In the genomic region with DNA sequence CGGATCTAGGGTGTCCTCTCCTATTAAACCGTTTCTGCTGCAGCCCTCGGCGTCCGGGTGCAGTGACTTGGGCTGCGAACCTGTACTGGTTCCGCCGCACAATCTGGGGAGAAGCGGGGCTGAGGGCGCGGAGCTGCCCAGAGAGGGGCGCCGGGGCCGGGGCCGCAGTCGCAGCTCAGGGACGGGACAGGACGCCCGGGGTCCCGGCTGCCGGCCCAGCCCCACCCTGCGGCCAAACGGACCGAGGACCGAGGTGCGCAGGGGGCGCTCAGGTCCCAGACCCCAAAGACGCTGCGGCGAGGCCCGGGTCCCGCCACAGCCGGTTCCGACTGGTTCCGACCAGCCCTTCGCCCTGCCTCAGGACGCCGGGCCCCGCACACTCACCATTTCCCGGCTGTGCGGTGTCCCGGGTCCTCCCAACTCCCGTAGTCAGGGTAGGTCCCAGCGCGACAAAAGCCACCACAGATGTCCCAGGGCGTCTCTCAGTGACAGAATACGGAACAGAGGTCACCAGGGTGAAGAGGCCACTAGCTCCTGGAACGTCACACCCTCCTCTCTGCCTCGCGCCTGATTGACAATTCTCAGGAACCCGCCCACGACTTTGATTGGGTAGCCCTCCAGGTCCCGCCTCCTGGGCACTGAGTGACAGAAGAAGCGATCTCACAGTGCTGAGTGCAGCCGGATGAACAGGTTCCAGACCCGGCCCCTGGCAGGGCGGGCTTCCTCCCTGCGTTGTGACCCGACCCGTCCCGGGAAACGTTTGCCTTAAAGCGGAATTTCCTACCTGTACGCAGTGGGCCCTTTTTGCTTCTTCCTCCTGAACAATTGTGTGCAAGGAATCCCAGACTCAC, we compare ENCODE assay signal across 1 cellular context.
TF ChIP-seq lines count a peak whose summit lies in the region.

ZNF44 (minus strand) TSS at position 576 of the 851 bp plus-strand sequence; CDS start at position 387, 189 bp downstream.

TF ChIP-seq in HepG2, 621 proteins besides CTCF, POLR2A, EP300 and RAD21 (continued from another document and continues in another):
- TF ChIP-seq, protein P1, sequence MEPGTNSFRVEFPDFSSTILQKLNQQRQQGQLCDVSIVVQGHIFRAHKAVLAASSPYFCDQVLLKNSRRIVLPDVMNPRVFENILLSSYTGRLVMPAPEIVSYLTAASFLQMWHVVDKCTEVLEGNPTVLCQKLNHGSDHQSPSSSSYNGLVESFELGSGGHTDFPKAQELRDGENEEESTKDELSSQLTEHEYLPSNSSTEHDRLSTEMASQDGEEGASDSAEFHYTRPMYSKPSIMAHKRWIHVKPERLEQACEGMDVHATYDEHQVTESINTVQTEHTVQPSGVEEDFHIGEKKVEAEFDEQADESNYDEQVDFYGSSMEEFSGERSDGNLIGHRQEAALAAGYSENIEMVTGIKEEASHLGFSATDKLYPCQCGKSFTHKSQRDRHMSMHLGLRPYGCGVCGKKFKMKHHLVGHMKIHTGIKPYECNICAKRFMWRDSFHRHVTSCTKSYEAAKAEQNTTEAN (CRISPR knock-in tag; conservative IDR thresholded peaks at IDR 0.05): no peak; the same call in 1 of the 2 replicates
- TF ChIP-seq, protein P2, sequence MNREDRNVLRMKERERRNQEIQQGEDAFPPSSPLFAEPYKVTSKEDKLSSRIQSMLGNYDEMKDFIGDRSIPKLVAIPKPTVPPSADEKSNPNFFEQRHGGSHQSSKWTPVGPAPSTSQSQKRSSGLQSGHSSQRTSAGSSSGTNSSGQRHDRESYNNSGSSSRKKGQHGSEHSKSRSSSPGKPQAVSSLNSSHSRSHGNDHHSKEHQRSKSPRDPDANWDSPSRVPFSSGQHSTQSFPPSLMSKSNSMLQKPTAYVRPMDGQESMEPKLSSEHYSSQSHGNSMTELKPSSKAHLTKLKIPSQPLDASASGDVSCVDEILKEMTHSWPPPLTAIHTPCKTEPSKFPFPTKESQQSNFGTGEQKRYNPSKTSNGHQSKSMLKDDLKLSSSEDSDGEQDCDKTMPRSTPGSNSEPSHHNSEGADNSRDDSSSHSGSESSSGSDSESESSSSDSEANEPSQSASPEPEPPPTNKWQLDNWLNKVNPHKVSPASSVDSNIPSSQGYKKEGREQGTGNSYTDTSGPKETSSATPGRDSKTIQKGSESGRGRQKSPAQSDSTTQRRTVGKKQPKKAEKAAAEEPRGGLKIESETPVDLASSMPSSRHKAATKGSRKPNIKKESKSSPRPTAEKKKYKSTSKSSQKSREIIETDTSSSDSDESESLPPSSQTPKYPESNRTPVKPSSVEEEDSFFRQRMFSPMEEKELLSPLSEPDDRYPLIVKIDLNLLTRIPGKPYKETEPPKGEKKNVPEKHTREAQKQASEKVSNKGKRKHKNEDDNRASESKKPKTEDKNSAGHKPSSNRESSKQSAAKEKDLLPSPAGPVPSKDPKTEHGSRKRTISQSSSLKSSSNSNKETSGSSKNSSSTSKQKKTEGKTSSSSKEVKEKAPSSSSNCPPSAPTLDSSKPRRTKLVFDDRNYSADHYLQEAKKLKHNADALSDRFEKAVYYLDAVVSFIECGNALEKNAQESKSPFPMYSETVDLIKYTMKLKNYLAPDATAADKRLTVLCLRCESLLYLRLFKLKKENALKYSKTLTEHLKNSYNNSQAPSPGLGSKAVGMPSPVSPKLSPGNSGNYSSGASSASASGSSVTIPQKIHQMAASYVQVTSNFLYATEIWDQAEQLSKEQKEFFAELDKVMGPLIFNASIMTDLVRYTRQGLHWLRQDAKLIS (CRISPR knock-in tag; IDR thresholded peaks at IDR 0.05): no peak
- no peak for TF ChIP-seq ZNF382 (CRISPR knock-in tag; IDR thresholded peaks at IDR 0.05; ENCODE audit: borderline replicate concordance)
- 0 out of 2 replicates have a peak, but pooled peaks have one; percentile 24 for TF ChIP-seq MZF1 (CRISPR knock-in tag; IDR thresholded peaks at IDR 0.05; ENCODE audit: borderline replicate concordance)
- TF ChIP-seq ZNF546 (CRISPR knock-in tag; conservative IDR thresholded peaks at IDR 0.05): no peak
- no peak; the same call in 1 of the 2 replicates for TF ChIP-seq ELF3 (CRISPR knock-in tag; IDR thresholded peaks at IDR 0.05)
- no peak; the same call in 1 of the 2 replicates for TF ChIP-seq HNF4G (IDR thresholded peaks at IDR 0.05; ENCODE audit: borderline replicate concordance, low read depth, low read length)
- TF ChIP-seq HNF4G (CRISPR knock-in tag; IDR thresholded peaks at IDR 0.05; ENCODE audit: borderline replicate concordance, low read depth): peak; percentile 25; the same call in 1 of the 2 replicates
- peak; percentile 62; the same call in 1 of the 2 replicates for TF ChIP-seq CEBPZ (IDR thresholded peaks at IDR 0.05; ENCODE audit: low read length)
- no peak for TF ChIP-seq PLRG1 (conservative IDR thresholded peaks at IDR 0.05)
- TF ChIP-seq ZNF839 (CRISPR knock-in tag; IDR thresholded peaks at IDR 0.05; ENCODE audit: borderline replicate concordance): no peak
- no peak for TF ChIP-seq NR1H2 (CRISPR knock-in tag; IDR thresholded peaks at IDR 0.05; ENCODE audit: borderline replicate concordance, low read depth)
- no peak for TF ChIP-seq ZNF724P (CRISPR knock-in tag; IDR thresholded peaks at IDR 0.05; ENCODE audit: borderline replicate concordance)
- TF ChIP-seq ZNF703 (CRISPR knock-in tag; IDR thresholded peaks at IDR 0.05; ENCODE audit: borderline replicate concordance): no peak
- TF ChIP-seq MAFG (CRISPR knock-in tag; IDR thresholded peaks at IDR 0.05): no peak
- peak; percentile 22; the same call in 1 of the 2 replicates for TF ChIP-seq MTA1 (CRISPR knock-in tag; IDR thresholded peaks at IDR 0.05; ENCODE audit: borderline replicate concordance)
- peak; percentile 84 for TF ChIP-seq RARA (CRISPR knock-in tag; IDR thresholded peaks at IDR 0.05)
- no peak for TF ChIP-seq ZNF260 (CRISPR knock-in tag; IDR thresholded peaks at IDR 0.05; ENCODE audit: borderline replicate concordance, low read depth)
- no peak for TF ChIP-seq DMTF1 (CRISPR knock-in tag; IDR thresholded peaks at IDR 0.05)
- no peak; the same call in 1 of the 2 replicates for TF ChIP-seq SIX4 (CRISPR knock-in tag; IDR thresholded peaks at IDR 0.05)
- TF ChIP-seq, protein P3, sequence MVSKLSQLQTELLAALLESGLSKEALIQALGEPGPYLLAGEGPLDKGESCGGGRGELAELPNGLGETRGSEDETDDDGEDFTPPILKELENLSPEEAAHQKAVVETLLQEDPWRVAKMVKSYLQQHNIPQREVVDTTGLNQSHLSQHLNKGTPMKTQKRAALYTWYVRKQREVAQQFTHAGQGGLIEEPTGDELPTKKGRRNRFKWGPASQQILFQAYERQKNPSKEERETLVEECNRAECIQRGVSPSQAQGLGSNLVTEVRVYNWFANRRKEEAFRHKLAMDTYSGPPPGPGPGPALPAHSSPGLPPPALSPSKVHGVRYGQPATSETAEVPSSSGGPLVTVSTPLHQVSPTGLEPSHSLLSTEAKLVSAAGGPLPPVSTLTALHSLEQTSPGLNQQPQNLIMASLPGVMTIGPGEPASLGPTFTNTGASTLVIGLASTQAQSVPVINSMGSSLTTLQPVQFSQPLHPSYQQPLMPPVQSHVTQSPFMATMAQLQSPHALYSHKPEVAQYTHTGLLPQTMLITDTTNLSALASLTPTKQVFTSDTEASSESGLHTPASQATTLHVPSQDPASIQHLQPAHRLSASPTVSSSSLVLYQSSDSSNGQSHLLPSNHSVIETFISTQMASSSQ (IDR thresholded peaks at IDR 0.05; ENCODE audit: low read depth): peak; percentile 37; the same call in 1 of the 2 replicates
- TF ChIP-seq, protein P3 (CRISPR knock-in tag; IDR thresholded peaks at IDR 0.05; ENCODE audit: borderline replicate concordance): 0 out of 2 replicates have a peak, but pooled peaks have one; percentile 39
- TF ChIP-seq RAD51 (IDR thresholded peaks at IDR 0.05; ENCODE audit: borderline replicate concordance): no peak
- no peak for TF ChIP-seq ZBTB7B (CRISPR knock-in tag; IDR thresholded peaks at IDR 0.05)
- no peak for TF ChIP-seq ZNF235 (CRISPR knock-in tag; IDR thresholded peaks at IDR 0.05; ENCODE audit: borderline replicate concordance)
- 0 out of 2 replicates have a peak, but pooled peaks have one; percentile 8 for TF ChIP-seq ZNF331 (CRISPR knock-in tag; IDR thresholded peaks at IDR 0.05)
- TF ChIP-seq AHR (CRISPR knock-in tag; IDR thresholded peaks at IDR 0.05): 0 out of 2 replicates have a peak, but pooled peaks have one; percentile 62
- peak; percentile 59 for TF ChIP-seq RBM22 (optimal IDR thresholded peaks at IDR 0.05; ENCODE audit: low read length)
- no peak for TF ChIP-seq ZNF737 (CRISPR knock-in tag; IDR thresholded peaks at IDR 0.05; ENCODE audit: borderline replicate concordance)
- TF ChIP-seq FIP1L1 (IDR thresholded peaks at IDR 0.05; ENCODE audit: borderline replicate concordance, insufficient read depth, low read depth, low read length): 0 out of 2 replicates have a peak, but pooled peaks have one; percentile 67
- no peak for TF ChIP-seq ZNF101 (CRISPR knock-in tag; IDR thresholded peaks at IDR 0.05; ENCODE audit: borderline replicate concordance, low read depth)
- TF ChIP-seq ZNF547 (CRISPR knock-in tag; IDR thresholded peaks at IDR 0.05): peak; percentile 72
- no peak for TF ChIP-seq EZH2 (conservative IDR thresholded peaks at IDR 0.05; ENCODE audit: low read depth, low read length)
- TF ChIP-seq HNRNPL (IDR thresholded peaks at IDR 0.05; ENCODE audit: low read depth, low read length): 0 out of 2 replicates have a peak, but pooled peaks have one; percentile 4
- TF ChIP-seq SP4 (CRISPR knock-in tag; IDR thresholded peaks at IDR 0.05): peak; percentile 84
- no peak for TF ChIP-seq ZNF124 (CRISPR knock-in tag; IDR thresholded peaks at IDR 0.05)
- no peak for TF ChIP-seq RFX3 (CRISPR knock-in tag; IDR thresholded peaks at IDR 0.05)
- TF ChIP-seq SRY (CRISPR knock-in tag; IDR thresholded peaks at IDR 0.05): peak; percentile 31; the same call in 1 of the 2 replicates
- TF ChIP-seq ZNF180 (CRISPR knock-in tag; IDR thresholded peaks at IDR 0.05; ENCODE audit: borderline replicate concordance, low read depth): no peak
- TF ChIP-seq CC2D1A (CRISPR knock-in tag; IDR thresholded peaks at IDR 0.05): no peak
- no peak for TF ChIP-seq PTBP1 (IDR thresholded peaks at IDR 0.05; ENCODE audit: low read depth, low read length, poor library complexity, severe bottlenecking)
